ENCODE assay signal across 13 cellular contexts in the genomic region with DNA sequence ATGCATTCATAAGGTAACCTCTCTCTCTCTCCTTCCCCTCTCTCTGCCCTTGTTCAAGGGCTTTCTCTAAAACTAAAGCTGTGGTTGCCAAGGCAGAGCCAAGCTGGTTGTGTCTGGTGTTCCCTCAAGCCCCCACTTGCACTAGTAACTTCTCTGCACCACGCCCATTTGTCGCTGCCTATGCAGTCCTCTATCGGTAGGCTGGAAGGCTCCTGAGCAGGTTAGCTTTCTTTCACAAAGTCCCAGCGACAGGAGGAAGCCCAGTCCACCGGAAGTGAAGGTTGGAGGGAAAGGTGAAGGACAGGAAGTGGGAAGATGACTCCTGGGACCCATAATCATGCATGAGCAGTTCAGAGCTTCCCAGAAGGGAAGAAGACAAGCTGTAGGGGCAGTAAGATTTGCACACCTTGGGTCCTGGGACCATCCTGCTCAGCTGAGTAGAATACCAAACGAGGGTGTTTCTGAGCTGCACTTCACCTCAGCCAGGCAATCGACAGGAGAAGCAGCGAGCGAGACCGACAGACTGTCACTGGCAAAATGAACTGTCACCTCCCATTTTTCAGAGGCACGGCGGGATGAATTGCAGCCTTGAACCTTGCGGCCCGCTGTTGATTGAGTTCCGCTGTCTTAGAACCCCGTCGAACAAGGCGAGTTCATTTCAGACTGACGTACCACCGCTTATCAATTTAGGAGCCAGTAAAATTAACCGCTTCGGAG. TPM values are rescaled to one million over a fixed set of nuclear protein-coding genes. Genes with fewer than 3 reads are reported as not detected.
DNase-seq lines count a peak whose midpoint lies in the region; ATAC-seq and TF ChIP-seq lines count a peak whose summit lies in the region.
"Had no signal": no experiment of that assay in that cellular context is flagged by ENCODE, and none has a peak within 500 bp of the region (broad histone marks: within the 10 kb centered on the region; RNA-seq: fewer than 3 reads in every experiment).

No MANE protein-coding gene starts in this region.

- DNase-seq in GM06990 (ENCODE audit: extremely low read depth, insufficient read length) (peak; percentile 28), right atrium auricular region (ENCODE audit: low spot score) (no peak), ecto neural progenitor cell (ENCODE audit: low spot score) (no peak)
- DNase-seq in activated T-helper 1 cell treated with anti-CD3 and anti-CD28 coated beads, Interleukin-12 subunit alpha, Interleukin-12 subunit beta, Interleukin-2, Interleukin-4 antibody, amounts not matched to agents 30 ng/mL and 10 ng/mL and 1 ng/mL, durations not matched to agents 14 hours and 24 hours and 36 hours (ENCODE audit: low spot score), result no peak
- DNase-seq in natural killer cell treated with Interleukin-12 subunit alpha and Interleukin-12 subunit beta and Interleukin-15 and Interleukin-18, amount 100 ng/mL, for 72 hours (ENCODE audit: low spot score), result no peak
- DNase-seq: amniotic stem cell, heart left ventricle, mesenchymal stem cell, NCI-H2029, RPMI8226 had no signal

- H3K27ac Mint-ChIP-seq in activated T-helper 1 cell treated with anti-CD3 and anti-CD28 coated beads, Interleukin-12 subunit alpha, Interleukin-12 subunit beta, Interleukin-2, Interleukin-4 antibody, amounts not matched to agents 30 ng/mL and 10 ng/mL and 1 ng/mL, durations not matched to agents 14 hours and 24 hours and 36 hours, result peak overlapping the region; percentile 51
- H3K27ac Mint-ChIP-seq in natural killer cell treated with Interleukin-12 subunit alpha and Interleukin-12 subunit beta and Interleukin-15 and Interleukin-18, amount 100 ng/mL, for 72 hours, result peak overlapping the region; percentile 75 to 87

- H3K27me3 Mint-ChIP-seq in activated T-helper 1 cell treated with anti-CD3 and anti-CD28 coated beads, Interleukin-12 subunit alpha, Interleukin-12 subunit beta, Interleukin-2, Interleukin-4 antibody, amounts not matched to agents 30 ng/mL and 10 ng/mL and 1 ng/mL, durations not matched to agents 14 hours and 24 hours and 36 hours (ENCODE audit: insufficient read depth), result no peaks in the 10 kb centered on the region
- no peaks in the 10 kb centered on the region for H3K27me3 Mint-ChIP-seq in natural killer cell treated with Interleukin-12 subunit alpha and Interleukin-12 subunit beta and Interleukin-15 and Interleukin-18, amount 100 ng/mL, for 72 hours

- ATAC-seq in natural killer cell treated with Interleukin-12 subunit alpha and Interleukin-12 subunit beta and Interleukin-15 and Interleukin-18, amount 100 ng/mL, for 72 hours, result no peak
- ATAC-seq in HG02970 (IDR thresholded peaks at IDR 0.05; ENCODE audit: low FRiP score, unreplicated experiment), result no peak
- ATAC-seq: heart left ventricle had no signal

- H2AFZ ChIP-seq in Loucy (ENCODE audit: low read length), result no peak overlapping the region; the same call in 1 of the 2 replicates

- H3K4me1 ChIP-seq in Loucy (ENCODE audit: insufficient read depth, low read length, poor library complexity, severe bottlenecking) (peaks cover 66% of the 10 kb centered on the region), right atrium auricular region (no peaks in the 10 kb centered on the region)
- H3K4me1 ChIP-seq: vagina had no signal

- H3K27me3 ChIP-seq in GM06990 (replicated peaks; ENCODE audit: control insufficient read depth, insufficient read depth, low read length), result no peaks in the 10 kb centered on the region
- H3K27me3 ChIP-seq in Loucy (ENCODE audit: insufficient read depth, low read length, poor library complexity, severe bottlenecking), result no peaks in the 10 kb centered on the region
- no peaks in the 10 kb centered on the region for H3K27me3 ChIP-seq in right atrium auricular region
- H3K27me3 ChIP-seq: vagina had no signal

- H4K20me1 ChIP-seq in Loucy (ENCODE audit: insufficient read depth, low read length, poor library complexity, severe bottlenecking), result no peaks in the 10 kb centered on the region

- H3K79me2 ChIP-seq in Loucy (ENCODE audit: insufficient read depth, low read length), result no peaks in the 10 kb centered on the region

- intact Hi-C loops in activated T-helper 1 cell treated with anti-CD3 and anti-CD28 coated beads, Interleukin-12 subunit alpha, Interleukin-12 subunit beta, Interleukin-2, Interleukin-4 antibody, amounts not matched to agents 30 ng/mL and 10 ng/mL and 1 ng/mL, durations not matched to agents 14 hours and 24 hours and 36 hours (cut with micrococcal nuclease), result loop anchor here (5.0 kb wide), 1 partner anchor 38 kb away; no protein-coding TSS in a partner anchor

- H3K27ac ChIP-seq in right atrium auricular region, result no peak overlapping the region
- H3K27ac ChIP-seq: heart left ventricle, vagina had no signal

- H3K4me2 ChIP-seq in Loucy (ENCODE audit: low read depth, low read length, poor library complexity, severe bottlenecking), result peak overlapping the region; percentile 59

- TF ChIP-seq CTCF in GM06990 (IDR thresholded peaks at IDR 0.05; ENCODE audit: insufficient read depth, low read length, poor library complexity, severe bottlenecking) (no peak), Loucy (conservative IDR thresholded peaks at IDR 0.05; ENCODE audit: low read length) (no peak), right atrium auricular region (IDR thresholded peaks at IDR 0.05) (no peak)

- peak overlapping the region; percentile 2 for H3K4me3 ChIP-seq in GM06990 (replicated peaks; ENCODE audit: low read depth, low read length)
- peak overlapping the region; percentile 39 for H3K4me3 ChIP-seq in Loucy (ENCODE audit: low read length, poor library complexity, severe bottlenecking)
- no peak overlapping the region for H3K4me3 ChIP-seq in right atrium auricular region
- H3K4me3 ChIP-seq: heart left ventricle, vagina had no signal

- H3K9ac ChIP-seq in Loucy (ENCODE audit: low read depth, low read length, poor library complexity, severe bottlenecking), result no peak overlapping the region

- H3K9me3 ChIP-seq in Loucy (ENCODE audit: insufficient read depth, low read depth, low read length) (no peaks in the 10 kb centered on the region), right atrium auricular region (no peaks in the 10 kb centered on the region)
- H3K9me3 ChIP-seq: heart left ventricle, vagina had no signal

- H3K9me2 ChIP-seq in Loucy (replicated peaks; ENCODE audit: low read depth, low read length), result no peaks in the 10 kb centered on the region

- peaks cover 9% of the 10 kb centered on the region for H3K9me3 Mint-ChIP-seq in activated T-helper 1 cell treated with anti-CD3 and anti-CD28 coated beads, Interleukin-12 subunit alpha, Interleukin-12 subunit beta, Interleukin-2, Interleukin-4 antibody, amounts not matched to agents 30 ng/mL and 10 ng/mL and 1 ng/mL, durations not matched to agents 14 hours and 24 hours and 36 hours
- H3K9me3 Mint-ChIP-seq in natural killer cell treated with Interleukin-12 subunit alpha and Interleukin-12 subunit beta and Interleukin-15 and Interleukin-18, amount 100 ng/mL, for 72 hours, result peaks cover 5% of the 10 kb centered on the region

- H3K36me3 ChIP-seq in GM06990 (ENCODE audit: control insufficient read depth, insufficient read depth, low read length) (no peaks in the 10 kb centered on the region), Loucy (ENCODE audit: insufficient read depth, low read length) (no peaks in the 10 kb centered on the region), right atrium auricular region (no peaks in the 10 kb centered on the region)
- H3K36me3 ChIP-seq: heart left ventricle, vagina had no signal

- H3K4me1 Mint-ChIP-seq in activated T-helper 1 cell treated with anti-CD3 and anti-CD28 coated beads, Interleukin-12 subunit alpha, Interleukin-12 subunit beta, Interleukin-2, Interleukin-4 antibody, amounts not matched to agents 30 ng/mL and 10 ng/mL and 1 ng/mL, durations not matched to agents 14 hours and 24 hours and 36 hours (ENCODE audit: low read depth), result peaks cover 61% of the 10 kb centered on the region
- peaks cover 51 to 52% of the 10 kb centered on the region in 2 donors for H3K4me1 Mint-ChIP-seq in natural killer cell treated with Interleukin-12 subunit alpha and Interleukin-12 subunit beta and Interleukin-15 and Interleukin-18, amount 100 ng/mL, for 72 hours (ENCODE audit: low read depth in 2 of 2)

- H3K4me3 Mint-ChIP-seq in activated T-helper 1 cell treated with anti-CD3 and anti-CD28 coated beads, Interleukin-12 subunit alpha, Interleukin-12 subunit beta, Interleukin-2, Interleukin-4 antibody, amounts not matched to agents 30 ng/mL and 10 ng/mL and 1 ng/mL, durations not matched to agents 14 hours and 24 hours and 36 hours, result peak overlapping the region; percentile 40
- peak overlapping the region; percentile 66 for H3K4me3 Mint-ChIP-seq in natural killer cell treated with Interleukin-12 subunit alpha and Interleukin-12 subunit beta and Interleukin-15 and Interleukin-18, amount 100 ng/mL, for 72 hours

- H3F3A ChIP-seq in Loucy (ENCODE audit: low read depth), result peaks cover 18% of the 10 kb centered on the region

- H3K36me3 Mint-ChIP-seq in activated T-helper 1 cell treated with anti-CD3 and anti-CD28 coated beads, Interleukin-12 subunit alpha, Interleukin-12 subunit beta, Interleukin-2, Interleukin-4 antibody, amounts not matched to agents 30 ng/mL and 10 ng/mL and 1 ng/mL, durations not matched to agents 14 hours and 24 hours and 36 hours (ENCODE audit: low read depth), result peaks cover 10% of the 10 kb centered on the region
- peaks cover 7% of the 10 kb centered on the region for H3K36me3 Mint-ChIP-seq in natural killer cell treated with Interleukin-12 subunit alpha and Interleukin-12 subunit beta and Interleukin-15 and Interleukin-18, amount 100 ng/mL, for 72 hours

RNA-seq across cellular contexts. Expression of a gene that starts 14.7 kb away (rescaled TPM):
- 48.7 and 51.9 TPM in 2 replicates for total RNA-seq in activated T-helper 1 cell treated with anti-CD3 and anti-CD28 coated beads, Interleukin-12 subunit alpha, Interleukin-12 subunit beta, Interleukin-2, Interleukin-4 antibody, amounts not matched to agents 30 ng/mL and 10 ng/mL and 1 ng/mL, durations not matched to agents 14 hours and 24 hours and 36 hours
- total RNA-seq in natural killer cell treated with Interleukin-12 subunit alpha and Interleukin-12 subunit beta and Interleukin-15 and Interleukin-18, amount 100 ng/mL, for 72 hours, result 10 to 100 TPM; 40.9 to 44.9 TPM
- total RNA-seq in right atrium auricular region, result not detected

Comparison
In these comparisons a context has a peak if more than half of its experiments do, and no peak if none do; other contexts are left out.
1. H3K4me3 ChIP-seq: peak in GM06990 (single experiment) and Loucy (single experiment); none in right atrium auricular region (0 of 2).
2. RNA of a gene that starts 14.7 kb away (total RNA-seq): 48.7 to 51.9 TPM in activated T-helper 1 cell treated with anti-CD3 and anti-CD28 coated beads, Interleukin-12 subunit alpha, Interleukin-12 subunit beta, Interleukin-2, Interleukin-4 antibody, amounts not matched to agents 30 ng/mL and 10 ng/mL and 1 ng/mL, durations not matched to agents 14 hours and 24 hours and 36 hours and 40.9 to 44.9 TPM in natural killer cell treated with Interleukin-12 subunit alpha and Interleukin-12 subunit beta and Interleukin-15 and Interleukin-18, amount 100 ng/mL, for 72 hours; not detected in right atrium auricular region; every median in the first group is over 10 times any median in the second.